Comparison of ENCODE assay signal across 8 cellular contexts in genomic region chr11:65445604-65446445, GRCh38. TPM values are rescaled to one million over a fixed set of nuclear protein-coding genes. Genes with fewer than 3 reads are reported as not detected.
DNase-seq lines count a peak whose midpoint lies in the region; ATAC-seq and TF ChIP-seq lines count a peak whose summit lies in the region.

No MANE protein-coding gene starts in this region.

- no peak for TF ChIP-seq CTCF in fibroblast of the aortic adventitia (IDR thresholded peaks at IDR 0.05; ENCODE audit: insufficient read depth, low read length)

- CTCF ChIA-PET in T-cell (lab: Charles Lee), result no interaction called here

- in situ Hi-C loops in G401 (cut with HindIII; ENCODE audit: low sequenced_read_pairs), result no loop called here

- H3K4me3 ChIP-seq in fibroblast of the aortic adventitia (ENCODE audit: low read depth, low read length), result peak overlapping the region; percentile 3

- peaks cover 25 to 40% (median 26%) of the 10 kb centered on the region in 3 donors for H3K4me1 Mint-ChIP-seq in T-cell

- H3K9me3 Mint-ChIP-seq in T-cell, result peaks cover 0 to 3% (median 0%) of the 10 kb centered on the region in 3 donors

- POLR2A ChIA-PET in T-cell (lab: Charles Lee), result interaction anchor here in 1 of 2 donors (0.6 kb wide), 1 partner anchor 10 kb away, joined by 3 read pairs; no protein-coding TSS in a partner anchor

- H3K4me3 Mint-ChIP-seq in T-cell, result no peak overlapping the region

- H3K27me3 Mint-ChIP-seq in T-cell, result no peaks in the 10 kb centered on the region

- peaks cover 21% of the 10 kb centered on the region for H3K36me3 Mint-ChIP-seq in T-cell

- peak in 2 of 4 experiments; percentile 7 to 8 for ATAC-seq in T-cell (replicated peaks in 1 of 4)
- ATAC-seq in GM19467 (IDR thresholded peaks at IDR 0.05; ENCODE audit: unreplicated experiment), result no peak
- ATAC-seq in HG03457 (IDR thresholded peaks at IDR 0.05; ENCODE audit: unreplicated experiment), result no peak
- ATAC-seq in HG03159 (IDR thresholded peaks at IDR 0.05; ENCODE audit: unreplicated experiment), result no peak

- DNase-seq in G401 (ENCODE audit: low spot score) (peak; percentile 10), T-cell (no peak), fibroblast of the aortic adventitia (ENCODE audit: low read depth) (peak; percentile 41), renal cortical epithelial cell (ENCODE audit: low read depth) (peak; percentile 42), SW 1271 (lab: John Stamatoyannopoulos, UW) (no peak)

- peak overlapping the region; percentile 48 to 66 for H3K27ac Mint-ChIP-seq in T-cell

RNA-seq across cellular contexts. Expression of gene NEAT1, which starts 23.2 kb away (rescaled TPM):
- 4.4 and 12.4 TPM in 2 replicates for total RNA-seq in G401 (2014; rRNA removed; shearing (Covaris generic))
- total RNA-seq in T-cell, result 1,000 to 10,000 TPM in 1 of 5 donors, 100 to 1,000 TPM in 4; 368 to 1,017 (median 906) TPM
- 527 and 883 TPM in 2 replicates for total RNA-seq in fibroblast of the aortic adventitia (ENCODE audit: low replicate concordance)
- total RNA-seq in renal cortical epithelial cell, result 17.4 and 141 TPM in 2 replicates

RNA-seq across cellular contexts. Expression of gene MALAT1, which starts 53.0 kb away (rescaled TPM):
- total RNA-seq in G401 (2014; rRNA removed; shearing (Covaris generic)), result 166 and 288 TPM in 2 replicates
- over 10,000 TPM; 21,382 to 33,585 (median 22,045) TPM for total RNA-seq in T-cell
- total RNA-seq in fibroblast of the aortic adventitia (ENCODE audit: low replicate concordance), result 10,787 and 27,374 TPM in 2 replicates
- total RNA-seq in renal cortical epithelial cell, result 3,367 and 12,764 TPM in 2 replicates

RNA-seq across cellular contexts. Expression of gene FRMD8, which starts 59.4 kb away (rescaled TPM):
- total RNA-seq in G401 (2014; rRNA removed; shearing (Covaris generic)), result 31.1 and 40.1 TPM in 2 replicates
- total RNA-seq in T-cell (10 to 100 TPM; 35.6 to 79.1 (median 77.8) TPM), fibroblast of the aortic adventitia (ENCODE audit: low replicate concordance) (42.7 and 172 TPM in 2 replicates), renal cortical epithelial cell (67.5 and 89.6 TPM in 2 replicates)

Comparison
In these comparisons a context has a peak if more than half of its experiments do, and no peak if none do; other contexts are left out.
1. DNase-seq: peak in G401 (single experiment), fibroblast of the aortic adventitia (single experiment) and renal cortical epithelial cell (single experiment); none in T-cell (0 of 34) and SW 1271 (0 of 2).
2. RNA of gene MALAT1, which starts 53.0 kb away (total RNA-seq): 21,382 to 33,585 TPM in T-cell, 3,367 to 12,764 TPM in renal cortical epithelial cell and 10,787 to 27,374 TPM in fibroblast of the aortic adventitia; 166 to 288 TPM in G401; every median in the first group is over 10 times any median in the second.